Comparison of ENCODE assay signal across 8 cellular contexts in the genomic region with DNA sequence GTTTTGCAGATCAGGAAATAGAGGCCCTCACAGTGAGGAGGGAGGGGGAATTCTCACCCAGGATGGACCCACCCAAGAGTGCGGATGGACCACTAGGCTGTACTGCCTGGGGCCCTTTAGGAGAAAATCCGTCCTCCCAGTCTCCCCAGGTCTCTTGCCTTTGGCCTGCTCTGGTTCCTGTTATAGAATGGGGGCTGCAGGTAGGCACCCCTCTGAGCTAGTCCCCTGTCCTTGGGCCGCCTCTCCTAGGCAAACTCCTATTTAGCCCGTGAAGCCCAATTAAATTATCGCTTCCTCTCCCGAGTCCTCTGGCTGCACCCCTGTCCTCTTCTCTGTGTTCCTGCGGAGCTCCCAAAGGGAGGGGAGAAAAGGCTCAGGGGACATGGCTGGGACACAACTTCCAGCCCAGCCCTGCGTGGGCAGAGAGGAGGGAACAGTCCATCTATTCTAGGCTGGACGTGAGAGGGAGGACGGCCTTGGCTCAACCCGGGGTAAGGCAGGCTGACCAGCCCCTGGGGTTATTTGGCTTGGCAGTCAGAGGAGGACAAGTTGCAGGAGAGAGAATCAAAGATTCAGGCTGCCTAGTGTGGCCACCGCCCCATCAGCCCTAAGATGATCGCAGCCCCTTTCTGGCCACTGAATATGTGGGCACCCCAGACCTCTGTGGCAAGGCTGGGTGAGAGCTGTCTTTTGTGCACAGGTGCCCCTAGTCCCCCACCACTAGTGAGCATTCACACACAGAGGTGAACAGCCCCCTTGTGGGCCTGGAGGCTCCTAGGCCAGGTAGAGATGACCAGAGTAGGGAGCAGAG.
DNase-seq lines count a peak whose midpoint lies in the region; ATAC-seq, FAIRE-seq and TF ChIP-seq lines count a peak whose summit lies in the region.

No MANE protein-coding gene starts in this region.

- ATAC-seq in right lobe of liver (peak; percentile 30 to 67 (median 49)), GM21737 (IDR thresholded peaks at IDR 0.05; ENCODE audit: unreplicated experiment) (no peak), HG03442 (IDR thresholded peaks at IDR 0.05; ENCODE audit: unreplicated experiment) (no peak)

- DNase-seq in NCI-H226 (peak; percentile 64), breast epithelium (ENCODE audit: low spot score in 2 of 2) (peak; percentile 89 to 91), right lobe of liver (peak; percentile 86 to 95 (median 92)), suprapubic skin (ENCODE audit: low spot score in 2 of 2) (peak in 1 of 2 donors; percentile 89), NCI-H510A (lab: John Stamatoyannopoulos, UW) (no peak), frontal cortex (ENCODE audit: low spot score in 2 of 2) (no peak)

- TF ChIP-seq EP300 in suprapubic skin (IDR thresholded peaks at IDR 0.05), result no peak

- H3K27ac ChIP-seq in breast epithelium (peak overlapping the region; percentile 100), right lobe of liver (peak overlapping the region; percentile 96 to 99 (median 99)), suprapubic skin (peak overlapping the region; percentile 98)

- WGBS in right lobe of liver (ENCODE audit: insufficient coverage, low coverage, low lambda C conversion rate, missing lambda C conversion rate), result no CpG with 5 or more reads among the region's 13 CpGs
- 45% methylated on average over 13 of the region's 13 CpGs for WGBS in suprapubic skin

- no peaks in the 10 kb centered on the region for H3K27me3 ChIP-seq in breast epithelium
- H3K27me3 ChIP-seq in right lobe of liver, result no peaks in the 10 kb centered on the region
- H3K27me3 ChIP-seq in suprapubic skin, result no peaks in the 10 kb centered on the region

- H3K4me1 ChIP-seq in breast epithelium (peaks cover 30 to 53% of the 10 kb centered on the region in 2 donors), right lobe of liver (peaks cover 5 to 59% (median 32%) of the 10 kb centered on the region in 4 donors), suprapubic skin (peaks cover 97% of the 10 kb centered on the region)

- H3K4me3 ChIP-seq in breast epithelium (peak overlapping the region in 1 of 3 donors; percentile 23), right lobe of liver (no peak overlapping the region), suprapubic skin (no peak overlapping the region)

- intact Hi-C loops in breast epithelium (cut with DNase I; ENCODE audit: low total_unique reads), result loop anchor here (5.0 kb wide), 1 partner anchor 309 kb away; a partner anchor contains a TSS
- intact Hi-C loops in right lobe of liver (cut with DNase I), result loop anchor here (5.0 to 10.0 kb wide), 3 partner anchors 152 to 312 kb away; a partner anchor contains a TSS

- H3K36me3 ChIP-seq in breast epithelium (no peaks in the 10 kb centered on the region), right lobe of liver (no peaks in the 10 kb centered on the region), suprapubic skin (no peaks in the 10 kb centered on the region)

- TF ChIP-seq POLR2A in breast epithelium (IDR thresholded peaks at IDR 0.05), result no peak
- peak; percentile 90 for TF ChIP-seq POLR2A in right lobe of liver (IDR thresholded peaks at IDR 0.05)
- TF ChIP-seq POLR2A in suprapubic skin (IDR thresholded peaks at IDR 0.05), result peak in 1 of 2 donors; percentile 37

- no peak for TF ChIP-seq CTCF in breast epithelium (IDR thresholded peaks at IDR 0.05)
- TF ChIP-seq CTCF in right lobe of liver (IDR thresholded peaks at IDR 0.05), result no peak
- no peak for TF ChIP-seq CTCF in suprapubic skin (IDR thresholded peaks at IDR 0.05)

- H3K9me3 ChIP-seq in breast epithelium, result no peaks in the 10 kb centered on the region
- H3K9me3 ChIP-seq in right lobe of liver, result no peaks in the 10 kb centered on the region
- no peaks in the 10 kb centered on the region for H3K9me3 ChIP-seq in suprapubic skin

- no peak for FAIRE-seq in frontal cortex (lab: Jason Lieb, UNC)

Comparison
In these comparisons a context has a peak if more than half of its experiments do, and no peak if none do; other contexts are left out.
1. DNase-seq: peak in NCI-H226 (single experiment), breast epithelium (2 of 2) and right lobe of liver (3 of 3); none in NCI-H510A (single experiment) and frontal cortex (0 of 2).
2. ATAC-seq: peak in right lobe of liver (4 of 4); none in GM21737 (single experiment) and HG03442 (single experiment).
3. Peak in every context shown above with its lines, with median percentiles within 50 percentile points of each other: H3K27ac ChIP-seq.